1 cellular context compared by ENCODE assay signal in genomic region chr15:91515188-91515754, GRCh38.
TF ChIP-seq lines count a peak whose summit lies in the region.

No MANE protein-coding gene starts in this region.

TF ChIP-seq in K562, 482 proteins besides CTCF, POLR2A, EP300 and RAD21:
- no peak for TF ChIP-seq TOE1 (IDR thresholded peaks at IDR 0.05; ENCODE audit: borderline replicate concordance)
- no peak for TF ChIP-seq TOE1 (CRISPR knock-in tag; IDR thresholded peaks at IDR 0.05; ENCODE audit: borderline replicate concordance, low read depth)
- TF ChIP-seq OTX1 (CRISPR knock-in tag; IDR thresholded peaks at IDR 0.05) = no peak
- TF ChIP-seq MAX (CRISPR knock-in tag; IDR thresholded peaks at IDR 0.05) = no peak
- no peak for TF ChIP-seq UBTF (IDR thresholded peaks at IDR 0.05; ENCODE audit: borderline replicate concordance in 1 of 2, low read depth in 2 of 2, low read length in 2 of 2)
- no peak for TF ChIP-seq ZBTB1 (CRISPR knock-in tag; IDR thresholded peaks at IDR 0.05; ENCODE audit: borderline replicate concordance, low read depth)
- 0 out of 2 replicates have a peak, but pooled peaks have one; percentile 4 for TF ChIP-seq JUND (IDR thresholded peaks at IDR 0.05; ENCODE audit: borderline replicate concordance, low read depth, low read length)
- peak; percentile 41; the same call in 1 of the 3 replicates for TF ChIP-seq JUND (tag; IDR thresholded peaks at IDR 0.05; ENCODE audit: borderline replicate concordance, low read depth, low read length)
- no peak for TF ChIP-seq WHSC1 (IDR thresholded peaks at IDR 0.05; ENCODE audit: low read length)
- TF ChIP-seq HOMEZ (CRISPR knock-in tag; IDR thresholded peaks at IDR 0.05) = no peak
- no peak for TF ChIP-seq SMARCA5 (IDR thresholded peaks at IDR 0.05)
- no peak for TF ChIP-seq BCOR (IDR thresholded peaks at IDR 0.05)
- TF ChIP-seq FOSL1 (tag; conservative IDR thresholded peaks at IDR 0.05) = peak; percentile 46; the same call in 1 of the 2 replicates
- no peak for TF ChIP-seq ZNF212 (CRISPR knock-in tag; IDR thresholded peaks at IDR 0.05)
